Comparison of ENCODE assay signal across 9 cellular contexts in genomic region chr19:49085868-49086232, GRCh38. TPM values are rescaled to one million over a fixed set of nuclear protein-coding genes. Genes with fewer than 3 reads are reported as not detected.
A peak's percentile ranks its signal among the peaks of the same experiment; 100 is the strongest.
DNase-seq lines count a peak whose midpoint lies in the region; ATAC-seq, FAIRE-seq and TF ChIP-seq lines count a peak whose summit lies in the region.
"Had no signal": no experiment of that assay in that cellular context is flagged by ENCODE, and none has a peak within 500 bp of the region (broad histone marks: within the 10 kb centered on the region; RNA-seq: fewer than 3 reads in every experiment).

No MANE protein-coding gene starts in this region.

- FAIRE-seq in A549 (lab: Jason Lieb, UNC) = peak; percentile 13

- H3K9ac ChIP-seq in mucosa of rectum (ENCODE audit: low read depth in 1 of 2, low read length in 2 of 2) = peak overlapping the region; percentile 86 to 93

- peak overlapping the region; percentile 73 for H3K4me3 ChIP-seq in A549
- peak overlapping the region; percentile 94 for H3K4me3 ChIP-seq in HL-60 (replicated peaks; ENCODE audit: insufficient read depth, low read length)
- H3K4me3 ChIP-seq in cardiac fibroblast (replicated peaks in 1 of 2; ENCODE audit: low read depth in 2 of 2, low read length in 2 of 2) = peak overlapping the region; percentile 92 to 95
- peak overlapping the region; percentile 90 to 95 for H3K4me3 ChIP-seq in mucosa of rectum (ENCODE audit: low read length in 2 of 2)

- H3K9me3 ChIP-seq in A549 (no peaks in the 10 kb centered on the region), mucosa of rectum (ENCODE audit: control insufficient read depth in 2 of 2, low read length in 2 of 2) (no peaks in the 10 kb centered on the region)

- POLR2A ChIA-PET in A549 (lab: Yijun Ruan, JAX) = no interaction called here

- H3K27me3 ChIP-seq in HL-60 (ENCODE audit: insufficient read depth, poor library complexity, severe bottlenecking) = no peaks in the 10 kb centered on the region
- no peaks in the 10 kb centered on the region for H3K27me3 ChIP-seq in mucosa of rectum (ENCODE audit: control insufficient read depth in 2 of 2, insufficient read depth in 2 of 2, low read length in 2 of 2)

- CTCF ChIA-PET in A549 (lab: Yijun Ruan, JAX) = interaction anchor here (0.7 to 12.7 kb wide), 7 partner anchors 9 to 122 kb away, joined by 3 to 149 read pairs (median 13); no protein-coding TSS in a partner anchor

- intact Hi-C loops in posterior vena cava (cut with DNase I) = no loop called here

- TF ChIP-seq CTCF in A549 (IDR thresholded peaks at IDR 0.05) = no peak
- TF ChIP-seq CTCF in HL-60 (IDR thresholded peaks at IDR 0.05; ENCODE audit: insufficient read depth, low read length) = no peak
- no peak for TF ChIP-seq CTCF in cardiac fibroblast (IDR thresholded peaks at IDR 0.05; ENCODE audit: low read depth, low read length)

- H3K4me1 ChIP-seq in A549 = peaks cover 20% of the 10 kb centered on the region
- peaks cover 6 to 13% of the 10 kb centered on the region in 2 donors for H3K4me1 ChIP-seq in mucosa of rectum (ENCODE audit: control insufficient read depth in 2 of 2, insufficient read depth in 2 of 2, low read length in 2 of 2)

- DNase-seq in A549 (ENCODE audit: low read depth in 1 of 2, low spot score in 1 of 2) (no peak), HL-60 (ENCODE audit: low read depth in 1 of 2, low spot score in 1 of 2) (no peak), cardiac fibroblast (ENCODE audit: low read depth in 2 of 2) (no peak), posterior vena cava (ENCODE audit: low spot score) (no peak), 8988T (no peak), NCI-H524 (lab: John Stamatoyannopoulos, UW) (no peak)

- peaks cover 18 to 28% of the 10 kb centered on the region in 2 donors for H3K36me3 ChIP-seq in mucosa of rectum (ENCODE audit: control insufficient read depth in 2 of 2, insufficient read depth in 2 of 2, low read length in 2 of 2)

- no peak for TF ChIP-seq POLR2A in A549 (IDR thresholded peaks at IDR 0.05; ENCODE audit: low read length)

- TF ChIP-seq EP300 in A549 (IDR thresholded peaks at IDR 0.05) = no peak

- H3K4me2 ChIP-seq in A549 = peak overlapping the region; percentile 96

- ATAC-seq in A549 (peak; percentile 1 to 4; a peak in 2 of 6 replicates), GM18519 (IDR thresholded peaks at IDR 0.05; ENCODE audit: low FRiP score, unreplicated experiment) (no peak)

- no peak for TF ChIP-seq RAD21 in A549 (conservative IDR thresholded peaks at IDR 0.05 in 1 of 2, IDR thresholded peaks at IDR 0.05 in 1 of 2)

- peak overlapping the region; percentile 88 to 91 for H3K27ac ChIP-seq in A549
- peak overlapping the region; percentile 95 for H3K27ac ChIP-seq in HL-60 (replicated peaks)
- peak overlapping the region; percentile 74 to 89 for H3K27ac ChIP-seq in mucosa of rectum (ENCODE audit: low read depth in 2 of 2, low read length in 2 of 2)

- under 1% methylated on average over 14 of the region's 14 CpGs for WGBS in A549 (ENCODE audit: missing lambda C conversion rate)

TF ChIP-seq in A549, 52 proteins besides CTCF, POLR2A, EP300 and RAD21:
- no peak for TF ChIP-seq EHMT2 (IDR thresholded peaks at IDR 0.05; ENCODE audit: low read depth)
- no peak for TF ChIP-seq POLR2AphosphoS2 (conservative IDR thresholded peaks at IDR 0.05; ENCODE audit: low read length)
- peak; percentile 48; the same call in 1 of the 2 replicates for TF ChIP-seq KDM5A (IDR thresholded peaks at IDR 0.05)
- 0 out of 2 replicates have a peak, but pooled peaks have one; percentile 21 for TF ChIP-seq BHLHE40 (IDR thresholded peaks at IDR 0.05; ENCODE audit: low read depth, low read length)
- TF ChIP-seq EHF (CRISPR knock-in tag; IDR thresholded peaks at IDR 0.05) = 0 out of 2 replicates have a peak, but pooled peaks have one; percentile 25

RNA-seq across cellular contexts. Expression of gene SNRNP70, which starts 0.6 kb away (rescaled TPM):
- polyA plus RNA-seq in A549 (2011; rRNA removed) (214 and 220 TPM in 2 replicates), A549 (2017; fragmentation: RNase III; extraction: RNeasy Plus Mini Kit Qiagen cat#74134 plus additional on column Dnase treatment) (338 to 350 TPM (median 342 TPM) in 3 replicates)
- polyA plus RNA-seq in A549 (2012; cell fraction: cytosol; rRNA removed) = 597 and 680 TPM in 2 replicates
- 1,091 and 1,335 TPM in 2 replicates for polyA plus RNA-seq in A549 (2012; cell fraction: nucleus; rRNA removed)
- polyA minus RNA-seq in A549 (2011; rRNA and poly(A)+ RNA removed) = 126 and 131 TPM in 2 replicates
- total RNA-seq in posterior vena cava = 100 to 1,000 TPM; 114 to 124 TPM

RNA-seq across cellular contexts. Expression of gene KCNA7, which starts 13.4 kb away (rescaled TPM):
- not detected in 2 replicates for polyA plus RNA-seq in A549 (2011; rRNA removed)
- not detected in 2 replicates for polyA plus RNA-seq in A549 (2012; cell fraction: cytosol; rRNA removed)
- not detected in 2 replicates for polyA plus RNA-seq in A549 (2012; cell fraction: nucleus; rRNA removed)
- not detected in 3 replicates for polyA plus RNA-seq in A549 (2017; fragmentation: RNase III; extraction: RNeasy Plus Mini Kit Qiagen cat#74134 plus additional on column Dnase treatment)
- polyA minus RNA-seq in A549 (2011; rRNA and poly(A)+ RNA removed) = not detected in 2 replicates
- not detected for total RNA-seq in posterior vena cava
- total RNA-seq: NCI-H460 had no signal

RNA-seq across cellular contexts. Expression of gene NTF4, which starts 21.2 kb away (rescaled TPM):
- polyA plus RNA-seq in A549 (2011; rRNA removed) = 0.34 and 0.37 TPM in 2 replicates
- polyA plus RNA-seq in A549 (2012; cell fraction: cytosol; rRNA removed) = 0.49 and 0.52 TPM in 2 replicates
- polyA plus RNA-seq in A549 (2012; cell fraction: nucleus; rRNA removed) = 0.94 and 1.1 TPM in 2 replicates
- polyA plus RNA-seq in A549 (2017; fragmentation: RNase III; extraction: RNeasy Plus Mini Kit Qiagen cat#74134 plus additional on column Dnase treatment) = 1.0 to 2.4 TPM (median 1.7 TPM) in 3 replicates
- 0.25 and 0.54 TPM in 2 replicates for polyA minus RNA-seq in A549 (2011; rRNA and poly(A)+ RNA removed)
- not detected for total RNA-seq in posterior vena cava
- total RNA-seq: NCI-H460 had no signal

RNA-seq across cellular contexts. Expression of gene CGB7, which starts 28.3 kb away (rescaled TPM):
- polyA plus RNA-seq in A549 (2011; rRNA removed) (0.34 and 0.56 TPM in 2 replicates), A549 (2017; fragmentation: RNase III; extraction: RNeasy Plus Mini Kit Qiagen cat#74134 plus additional on column Dnase treatment) (0.63 to 0.88 TPM (median 0.79 TPM) in 3 replicates)
- 0.78 and 0.89 TPM in 2 replicates for polyA plus RNA-seq in A549 (2012; cell fraction: cytosol; rRNA removed)
- polyA plus RNA-seq in A549 (2012; cell fraction: nucleus; rRNA removed) = 5.6 and 5.8 TPM in 2 replicates
- polyA minus RNA-seq in A549 (2011; rRNA and poly(A)+ RNA removed) = 0.74 and 0.88 TPM in 2 replicates
- total RNA-seq in posterior vena cava = not detected
- total RNA-seq: NCI-H460 had no signal

RNA-seq across cellular contexts. Expression of gene LIN7B, which starts 28.3 kb away (rescaled TPM):
- polyA plus RNA-seq in A549 (2011; rRNA removed) (4.6 and 5.4 TPM in 2 replicates), A549 (2017; fragmentation: RNase III; extraction: RNeasy Plus Mini Kit Qiagen cat#74134 plus additional on column Dnase treatment) (7.1 to 8.3 TPM (median 8.0 TPM) in 3 replicates)
- polyA plus RNA-seq in A549 (2012; cell fraction: cytosol; rRNA removed) = 16.6 and 16.9 TPM in 2 replicates
- 13.0 and 18.7 TPM in 2 replicates for polyA plus RNA-seq in A549 (2012; cell fraction: nucleus; rRNA removed)
- polyA minus RNA-seq in A549 (2011; rRNA and poly(A)+ RNA removed) = 2.7 and 2.9 TPM in 2 replicates
- 1 to 10 TPM; 9.0 to 9.3 TPM for total RNA-seq in posterior vena cava
